Comparison of ENCODE assay signal across 8 cellular contexts in genomic region chr2:147331790-147332419, GRCh38.
DNase-seq lines count a peak whose midpoint lies in the region; ATAC-seq and TF ChIP-seq lines count a peak whose summit lies in the region.

No MANE protein-coding gene starts in this region.

- H3K36me3 ChIP-seq in esophagus squamous epithelium, result no peaks in the 10 kb centered on the region
- no peaks in the 10 kb centered on the region for H3K36me3 ChIP-seq in right atrium auricular region

- peaks cover 0 to 2% (median 0%) of the 10 kb centered on the region in 3 donors for H3K27me3 Mint-ChIP-seq in CD14-positive monocyte (ENCODE audit: low read depth in 3 of 3)

- no peak overlapping the region for H3K4me3 Mint-ChIP-seq in CD14-positive monocyte

- H3K4me1 ChIP-seq in esophagus squamous epithelium (no peaks in the 10 kb centered on the region), right atrium auricular region (no peaks in the 10 kb centered on the region)

- intact Hi-C loops in CD14-positive monocyte (cut with micrococcal nuclease), result no loop called here
- intact Hi-C loops in esophagus squamous epithelium (cut with DNase I), result no loop called here

- H3K27me3 ChIP-seq in esophagus squamous epithelium (no peaks in the 10 kb centered on the region), right atrium auricular region (no peaks in the 10 kb centered on the region)

- ATAC-seq in GM18861 (IDR thresholded peaks at IDR 0.05; ENCODE audit: unreplicated experiment) (peak; percentile 66), HG03460 (IDR thresholded peaks at IDR 0.05; ENCODE audit: unreplicated experiment) (peak; percentile 69), SK-N-SH treated with all-trans-retinoic acid at 6 μM for 48 hours (peak; percentile 55; the same call in 2 of the 3 replicates)

- H3K4me3 ChIP-seq in esophagus squamous epithelium (no peak overlapping the region), right atrium auricular region (no peak overlapping the region)

- TF ChIP-seq CTCF in CD14-positive monocyte (IDR thresholded peaks at IDR 0.05), result peak; percentile 22
- TF ChIP-seq CTCF in esophagus squamous epithelium (IDR thresholded peaks at IDR 0.05), result peak in 5 of 6 experiments; percentile 40 to 66 (median 45)
- peak in 1 of 2 donors; percentile 23 for TF ChIP-seq CTCF in right atrium auricular region (IDR thresholded peaks at IDR 0.05)

- no peak for TF ChIP-seq POLR2A in esophagus squamous epithelium (IDR thresholded peaks at IDR 0.05)

- H3K4me1 Mint-ChIP-seq in CD14-positive monocyte, result peaks cover 5% of the 10 kb centered on the region

- H3K27ac ChIP-seq in esophagus squamous epithelium, result no peak overlapping the region
- no peak overlapping the region for H3K27ac ChIP-seq in right atrium auricular region

- peaks cover 0 to 2% (median 0%) of the 10 kb centered on the region in 7 donors for H3K9me3 Mint-ChIP-seq in CD14-positive monocyte

- H3K9me3 ChIP-seq in esophagus squamous epithelium (no peaks in the 10 kb centered on the region), right atrium auricular region (peaks cover 0 to 4% of the 10 kb centered on the region in 2 donors)

- DNase-seq in CD14-positive monocyte (ENCODE audit: low spot score), result no peak
- no peak for DNase-seq in esophagus squamous epithelium (lab: John Stamatoyannopoulos, UW)
- DNase-seq in stimulated activated CD4-positive, alpha-beta T cell treated with anti-CD3 and anti-CD28 coated beads, Interleukin-12 subunit alpha, Interleukin-12 subunit beta, amount 100 ng/mL, for 4 hours, result peak; percentile 13
- DNase-seq in islet precursor cell, result no peak
- DNase-seq in right atrium auricular region (ENCODE audit: low spot score), result no peak

- 27 to 29% methylated on average over 4 of the region's 4 CpGs for WGBS in esophagus squamous epithelium, 2 donors

- no peaks in the 10 kb centered on the region for H3K36me3 Mint-ChIP-seq in CD14-positive monocyte

- H3K27ac Mint-ChIP-seq in CD14-positive monocyte, result no peak overlapping the region

TF ChIP-seq in SK-N-SH treated with all-trans-retinoic acid at 6 μM for 48 hours, 23 proteins besides CTCF, POLR2A, EP300 and RAD21:
- TF ChIP-seq ESRRG (CRISPR knock-in tag; IDR thresholded peaks at IDR 0.05), result no peak
- TF ChIP-seq ZFP3 (CRISPR knock-in tag; IDR thresholded peaks at IDR 0.05), result no peak
- no peak for TF ChIP-seq TOX (CRISPR knock-in tag; IDR thresholded peaks at IDR 0.05; ENCODE audit: borderline replicate concordance)
- TF ChIP-seq CSRNP3 (CRISPR knock-in tag; IDR thresholded peaks at IDR 0.05), result no peak
- no peak for TF ChIP-seq POU6F1 (CRISPR knock-in tag; IDR thresholded peaks at IDR 0.05; ENCODE audit: borderline replicate concordance, low read depth)
- TF ChIP-seq RARB (CRISPR knock-in tag; IDR thresholded peaks at IDR 0.05), result no peak
- TF ChIP-seq ZC3H10 (CRISPR knock-in tag; IDR thresholded peaks at IDR 0.05), result no peak
- no peak for TF ChIP-seq ZNF565 (CRISPR knock-in tag; conservative IDR thresholded peaks at IDR 0.05; ENCODE audit: low read depth)
- no peak for TF ChIP-seq GLIS3 (CRISPR knock-in tag; IDR thresholded peaks at IDR 0.05)
- no peak for TF ChIP-seq OSR1 (CRISPR knock-in tag; IDR thresholded peaks at IDR 0.05)
- TF ChIP-seq ZFP30 (CRISPR knock-in tag; IDR thresholded peaks at IDR 0.05), result no peak
- no peak for TF ChIP-seq ARNTL (CRISPR knock-in tag; IDR thresholded peaks at IDR 0.05; ENCODE audit: borderline replicate concordance, low read depth)
- TF ChIP-seq ISL1 (CRISPR knock-in tag; IDR thresholded peaks at IDR 0.05), result no peak
- no peak for TF ChIP-seq TSHZ2 (CRISPR knock-in tag; IDR thresholded peaks at IDR 0.05)
- TF ChIP-seq SNAI2 (CRISPR knock-in tag; IDR thresholded peaks at IDR 0.05), result no peak
- TF ChIP-seq TCF4 (CRISPR knock-in tag; IDR thresholded peaks at IDR 0.05; ENCODE audit: borderline replicate concordance), result no peak
- no peak for TF ChIP-seq ZNF8 (CRISPR knock-in tag; IDR thresholded peaks at IDR 0.05)
